Comparison of ENCODE assay signal across 1 cellular context in the genomic region with DNA sequence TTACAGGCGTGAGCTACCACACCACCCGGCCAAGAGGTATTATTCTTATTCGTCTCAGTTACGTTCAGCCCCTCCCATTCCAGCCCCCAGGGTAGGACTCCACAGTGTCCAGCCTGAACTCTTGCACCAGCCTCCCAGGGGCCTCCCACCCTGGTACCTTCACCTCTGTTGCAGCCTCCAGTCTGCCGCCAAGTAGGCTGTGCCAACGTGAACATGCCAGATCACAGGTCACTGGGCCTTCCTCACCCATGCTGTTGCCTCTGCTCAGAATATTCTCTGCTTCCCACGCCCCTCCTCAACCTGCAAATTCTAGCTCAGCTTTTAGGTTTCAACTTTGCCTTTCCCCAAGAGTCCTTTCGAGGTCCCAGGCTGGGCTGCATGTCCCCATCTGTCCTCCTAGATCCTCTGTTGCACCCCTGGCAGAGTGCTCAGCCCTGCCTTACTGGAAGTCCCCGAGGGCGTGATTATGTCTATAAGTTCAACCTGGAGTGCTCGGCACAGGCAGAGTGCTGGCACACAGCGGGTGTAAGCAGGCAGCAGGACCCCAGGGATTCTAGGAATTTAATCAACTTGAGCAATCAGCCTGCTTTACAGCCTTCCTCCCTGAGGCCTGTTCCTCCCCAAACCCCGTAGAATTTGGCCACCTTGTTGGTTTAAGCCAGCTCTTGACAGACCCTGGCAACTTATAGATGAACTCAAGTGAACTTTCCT.
TF ChIP-seq lines count a peak whose summit lies in the region.

No MANE protein-coding gene starts in this region.

TF ChIP-seq in HEK293, 187 proteins besides CTCF, POLR2A, EP300 and RAD21 (continued from another document):
- TF ChIP-seq ZNF514 (tag by site-specific recombination; IDR thresholded peaks at IDR 0.05) (no peak), KLF10 (tag by site-specific recombination; IDR thresholded peaks at IDR 0.05) (no peak), YY2 (tag by site-specific recombination; IDR thresholded peaks at IDR 0.05) (no peak), ZIC2 (tag by site-specific recombination; IDR thresholded peaks at IDR 0.05) (peak; percentile 88), ZNF140 (tag by site-specific recombination; IDR thresholded peaks at IDR 0.05) (no peak), GFI1B (tag by site-specific recombination; IDR thresholded peaks at IDR 0.05) (no peak), ZNF561 (tag by site-specific recombination; IDR thresholded peaks at IDR 0.05; ENCODE audit: borderline replicate concordance) (no peak), ZNF423 (tag by site-specific recombination; IDR thresholded peaks at IDR 0.05) (peak; percentile 88), ZBTB48 (tag by site-specific recombination; IDR thresholded peaks at IDR 0.05) (no peak), ZNF132 (tag by site-specific recombination; IDR thresholded peaks at IDR 0.05; ENCODE audit: borderline replicate concordance) (no peak), ZNF837 (tag by site-specific recombination; IDR thresholded peaks at IDR 0.05) (no peak)
- TF ChIP-seq, protein P1, sequence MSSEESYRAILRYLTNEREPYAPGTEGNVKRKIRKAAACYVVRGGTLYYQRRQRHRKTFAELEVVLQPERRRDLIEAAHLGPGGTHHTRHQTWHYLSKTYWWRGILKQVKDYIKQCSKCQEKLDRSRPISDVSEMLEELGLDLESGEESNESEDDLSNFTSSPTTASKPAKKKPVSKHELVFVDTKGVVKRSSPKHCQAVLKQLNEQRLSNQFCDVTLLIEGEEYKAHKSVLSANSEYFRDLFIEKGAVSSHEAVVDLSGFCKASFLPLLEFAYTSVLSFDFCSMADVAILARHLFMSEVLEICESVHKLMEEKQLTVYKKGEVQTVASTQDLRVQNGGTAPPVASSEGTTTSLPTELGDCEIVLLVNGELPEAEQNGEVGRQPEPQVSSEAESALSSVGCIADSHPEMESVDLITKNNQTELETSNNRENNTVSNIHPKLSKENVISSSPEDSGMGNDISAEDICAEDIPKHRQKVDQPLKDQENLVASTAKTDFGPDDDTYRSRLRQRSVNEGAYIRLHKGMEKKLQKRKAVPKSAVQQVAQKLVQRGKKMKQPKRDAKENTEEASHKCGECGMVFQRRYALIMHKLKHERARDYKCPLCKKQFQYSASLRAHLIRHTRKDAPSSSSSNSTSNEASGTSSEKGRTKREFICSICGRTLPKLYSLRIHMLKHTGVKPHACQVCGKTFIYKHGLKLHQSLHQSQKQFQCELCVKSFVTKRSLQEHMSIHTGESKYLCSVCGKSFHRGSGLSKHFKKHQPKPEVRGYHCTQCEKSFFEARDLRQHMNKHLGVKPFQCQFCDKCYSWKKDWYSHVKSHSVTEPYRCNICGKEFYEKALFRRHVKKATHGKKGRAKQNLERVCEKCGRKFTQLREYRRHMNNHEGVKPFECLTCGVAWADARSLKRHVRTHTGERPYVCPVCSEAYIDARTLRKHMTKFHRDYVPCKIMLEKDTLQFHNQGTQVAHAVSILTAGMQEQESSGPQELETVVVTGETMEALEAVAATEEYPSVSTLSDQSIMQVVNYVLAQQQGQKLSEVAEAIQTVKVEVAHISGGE (tag by site-specific recombination; conservative IDR thresholded peaks at IDR 0.05; ENCODE audit: low read depth), result no peak
- TF ChIP-seq, protein P2, sequence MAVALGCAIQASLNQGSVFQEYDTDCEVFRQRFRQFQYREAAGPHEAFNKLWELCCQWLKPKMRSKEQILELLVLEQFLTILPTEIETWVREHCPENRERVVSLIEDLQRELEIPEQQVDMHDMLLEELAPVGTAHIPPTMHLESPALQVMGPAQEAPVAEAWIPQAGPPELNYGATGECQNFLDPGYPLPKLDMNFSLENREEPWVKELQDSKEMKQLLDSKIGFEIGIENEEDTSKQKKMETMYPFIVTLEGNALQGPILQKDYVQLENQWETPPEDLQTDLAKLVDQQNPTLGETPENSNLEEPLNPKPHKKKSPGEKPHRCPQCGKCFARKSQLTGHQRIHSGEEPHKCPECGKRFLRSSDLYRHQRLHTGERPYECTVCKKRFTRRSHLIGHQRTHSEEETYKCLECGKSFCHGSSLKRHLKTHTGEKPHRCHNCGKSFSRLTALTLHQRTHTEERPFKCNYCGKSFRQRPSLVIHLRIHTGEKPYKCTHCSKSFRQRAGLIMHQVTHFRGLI (tag by site-specific recombination; IDR thresholded peaks at IDR 0.05), result no peak
- TF ChIP-seq, protein P3, sequence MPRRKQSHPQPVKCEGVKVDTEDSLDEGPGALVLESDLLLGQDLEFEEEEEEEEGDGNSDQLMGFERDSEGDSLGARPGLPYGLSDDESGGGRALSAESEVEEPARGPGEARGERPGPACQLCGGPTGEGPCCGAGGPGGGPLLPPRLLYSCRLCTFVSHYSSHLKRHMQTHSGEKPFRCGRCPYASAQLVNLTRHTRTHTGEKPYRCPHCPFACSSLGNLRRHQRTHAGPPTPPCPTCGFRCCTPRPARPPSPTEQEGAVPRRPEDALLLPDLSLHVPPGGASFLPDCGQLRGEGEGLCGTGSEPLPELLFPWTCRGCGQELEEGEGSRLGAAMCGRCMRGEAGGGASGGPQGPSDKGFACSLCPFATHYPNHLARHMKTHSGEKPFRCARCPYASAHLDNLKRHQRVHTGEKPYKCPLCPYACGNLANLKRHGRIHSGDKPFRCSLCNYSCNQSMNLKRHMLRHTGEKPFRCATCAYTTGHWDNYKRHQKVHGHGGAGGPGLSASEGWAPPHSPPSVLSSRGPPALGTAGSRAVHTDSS (tag by site-specific recombination; IDR thresholded peaks at IDR 0.05), result no peak
- TF ChIP-seq, protein P4, sequence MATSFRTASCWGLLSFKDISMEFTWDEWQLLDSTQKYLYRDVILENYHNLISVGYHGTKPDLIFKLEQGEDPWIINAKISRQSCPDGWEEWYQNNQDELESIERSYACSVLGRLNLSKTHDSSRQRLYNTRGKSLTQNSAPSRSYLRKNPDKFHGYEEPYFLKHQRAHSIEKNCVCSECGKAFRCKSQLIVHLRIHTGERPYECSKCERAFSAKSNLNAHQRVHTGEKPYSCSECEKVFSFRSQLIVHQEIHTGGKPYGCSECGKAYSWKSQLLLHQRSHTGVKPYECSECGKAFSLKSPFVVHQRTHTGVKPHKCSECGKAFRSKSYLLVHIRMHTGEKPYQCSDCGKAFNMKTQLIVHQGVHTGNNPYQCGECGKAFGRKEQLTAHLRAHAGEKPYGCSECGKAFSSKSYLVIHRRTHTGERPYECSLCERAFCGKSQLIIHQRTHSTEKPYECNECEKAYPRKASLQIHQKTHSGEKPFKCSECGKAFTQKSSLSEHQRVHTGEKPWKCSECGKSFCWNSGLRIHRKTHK (tag by site-specific recombination; IDR thresholded peaks at IDR 0.05), result no peak
- TF ChIP-seq, protein P5, sequence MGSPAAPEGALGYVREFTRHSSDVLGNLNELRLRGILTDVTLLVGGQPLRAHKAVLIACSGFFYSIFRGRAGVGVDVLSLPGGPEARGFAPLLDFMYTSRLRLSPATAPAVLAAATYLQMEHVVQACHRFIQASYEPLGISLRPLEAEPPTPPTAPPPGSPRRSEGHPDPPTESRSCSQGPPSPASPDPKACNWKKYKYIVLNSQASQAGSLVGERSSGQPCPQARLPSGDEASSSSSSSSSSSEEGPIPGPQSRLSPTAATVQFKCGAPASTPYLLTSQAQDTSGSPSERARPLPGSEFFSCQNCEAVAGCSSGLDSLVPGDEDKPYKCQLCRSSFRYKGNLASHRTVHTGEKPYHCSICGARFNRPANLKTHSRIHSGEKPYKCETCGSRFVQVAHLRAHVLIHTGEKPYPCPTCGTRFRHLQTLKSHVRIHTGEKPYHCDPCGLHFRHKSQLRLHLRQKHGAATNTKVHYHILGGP (tag by site-specific recombination; IDR thresholded peaks at IDR 0.05), result 0 out of 2 replicates have a peak, but pooled peaks have one; percentile 19
